Comparison of ENCODE assay signal across 2 cellular contexts in the genomic region with DNA sequence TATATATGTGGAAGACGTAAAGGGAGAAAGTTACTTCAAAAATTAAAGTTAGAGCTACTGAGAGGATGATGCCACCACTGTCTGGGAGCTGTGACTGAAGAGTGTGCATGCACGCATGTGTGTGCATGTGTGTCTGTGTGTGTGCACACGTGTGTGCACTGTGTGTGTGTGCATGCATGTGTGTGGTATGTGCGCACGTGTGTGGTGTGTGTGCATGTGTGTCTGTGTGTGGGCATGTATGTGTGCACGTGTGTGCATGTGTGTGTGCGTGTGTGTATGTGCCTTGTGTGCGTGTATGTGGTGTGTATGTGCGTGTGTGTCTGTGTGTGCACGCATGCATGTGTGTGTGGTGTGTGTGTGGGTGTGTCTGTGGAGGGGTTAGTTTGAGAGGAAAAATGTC.
A peak's percentile ranks its signal among the peaks of the same experiment; 100 is the strongest.
TF ChIP-seq lines count a peak whose summit lies in the region.

No MANE protein-coding gene starts in this region.

TF ChIP-seq in HepG2, 621 proteins besides CTCF, POLR2A, EP300 and RAD21 (continued from another document):
- TF ChIP-seq, protein P1, sequence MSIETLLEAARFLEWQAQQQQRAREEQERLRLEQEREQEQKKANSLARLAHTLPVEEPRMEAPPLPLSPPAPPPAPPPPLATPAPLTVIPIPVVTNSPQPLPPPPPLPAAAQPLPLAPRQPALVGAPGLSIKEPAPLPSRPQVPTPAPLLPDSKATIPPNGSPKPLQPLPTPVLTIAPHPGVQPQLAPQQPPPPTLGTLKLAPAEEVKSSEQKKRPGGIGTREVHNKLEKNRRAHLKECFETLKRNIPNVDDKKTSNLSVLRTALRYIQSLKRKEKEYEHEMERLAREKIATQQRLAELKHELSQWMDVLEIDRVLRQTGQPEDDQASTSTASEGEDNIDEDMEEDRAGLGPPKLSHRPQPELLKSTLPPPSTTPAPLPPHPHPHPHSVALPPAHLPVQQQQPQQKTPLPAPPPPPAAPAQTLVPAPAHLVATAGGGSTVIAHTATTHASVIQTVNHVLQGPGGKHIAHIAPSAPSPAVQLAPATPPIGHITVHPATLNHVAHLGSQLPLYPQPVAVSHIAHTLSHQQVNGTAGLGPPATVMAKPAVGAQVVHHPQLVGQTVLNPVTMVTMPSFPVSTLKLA (IDR thresholded peaks at IDR 0.05) = peak; percentile 99
- TF ChIP-seq FOXP1 (IDR thresholded peaks at IDR 0.05) = peak; percentile 25; the same call in 1 of the 2 replicates
- TF ChIP-seq FOXP1 (CRISPR knock-in tag; IDR thresholded peaks at IDR 0.05) = no peak
TF ChIP-seq in HepG2: peak in this region for 2.

TF ChIP-seq in GM12878, 131 proteins besides CTCF, POLR2A, EP300 and RAD21:
- TF ChIP-seq, protein P2, sequence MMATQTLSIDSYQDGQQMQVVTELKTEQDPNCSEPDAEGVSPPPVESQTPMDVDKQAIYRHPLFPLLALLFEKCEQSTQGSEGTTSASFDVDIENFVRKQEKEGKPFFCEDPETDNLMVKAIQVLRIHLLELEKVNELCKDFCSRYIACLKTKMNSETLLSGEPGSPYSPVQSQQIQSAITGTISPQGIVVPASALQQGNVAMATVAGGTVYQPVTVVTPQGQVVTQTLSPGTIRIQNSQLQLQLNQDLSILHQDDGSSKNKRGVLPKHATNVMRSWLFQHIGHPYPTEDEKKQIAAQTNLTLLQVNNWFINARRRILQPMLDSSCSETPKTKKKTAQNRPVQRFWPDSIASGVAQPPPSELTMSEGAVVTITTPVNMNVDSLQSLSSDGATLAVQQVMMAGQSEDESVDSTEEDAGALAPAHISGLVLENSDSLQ (IDR thresholded peaks at IDR 0.05) = no peak
- peak; percentile 13 for TF ChIP-seq NR2C2 (IDR thresholded peaks at IDR 0.05; ENCODE audit: borderline replicate concordance, control insufficient read depth, insufficient read length, low read depth)
- TF ChIP-seq, protein P3, sequence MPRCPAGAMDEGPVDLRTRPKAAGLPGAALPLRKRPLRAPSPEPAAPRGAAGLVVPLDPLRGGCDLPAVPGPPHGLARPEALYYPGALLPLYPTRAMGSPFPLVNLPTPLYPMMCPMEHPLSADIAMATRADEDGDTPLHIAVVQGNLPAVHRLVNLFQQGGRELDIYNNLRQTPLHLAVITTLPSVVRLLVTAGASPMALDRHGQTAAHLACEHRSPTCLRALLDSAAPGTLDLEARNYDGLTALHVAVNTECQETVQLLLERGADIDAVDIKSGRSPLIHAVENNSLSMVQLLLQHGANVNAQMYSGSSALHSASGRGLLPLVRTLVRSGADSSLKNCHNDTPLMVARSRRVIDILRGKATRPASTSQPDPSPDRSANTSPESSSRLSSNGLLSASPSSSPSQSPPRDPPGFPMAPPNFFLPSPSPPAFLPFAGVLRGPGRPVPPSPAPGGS (IDR thresholded peaks at IDR 0.05; ENCODE audit: borderline replicate concordance, insufficient read depth, low read depth, low read length, poor library complexity, severe bottlenecking) = peak; percentile 69
